14 cellular contexts compared by ENCODE assay signal in the genomic region with DNA sequence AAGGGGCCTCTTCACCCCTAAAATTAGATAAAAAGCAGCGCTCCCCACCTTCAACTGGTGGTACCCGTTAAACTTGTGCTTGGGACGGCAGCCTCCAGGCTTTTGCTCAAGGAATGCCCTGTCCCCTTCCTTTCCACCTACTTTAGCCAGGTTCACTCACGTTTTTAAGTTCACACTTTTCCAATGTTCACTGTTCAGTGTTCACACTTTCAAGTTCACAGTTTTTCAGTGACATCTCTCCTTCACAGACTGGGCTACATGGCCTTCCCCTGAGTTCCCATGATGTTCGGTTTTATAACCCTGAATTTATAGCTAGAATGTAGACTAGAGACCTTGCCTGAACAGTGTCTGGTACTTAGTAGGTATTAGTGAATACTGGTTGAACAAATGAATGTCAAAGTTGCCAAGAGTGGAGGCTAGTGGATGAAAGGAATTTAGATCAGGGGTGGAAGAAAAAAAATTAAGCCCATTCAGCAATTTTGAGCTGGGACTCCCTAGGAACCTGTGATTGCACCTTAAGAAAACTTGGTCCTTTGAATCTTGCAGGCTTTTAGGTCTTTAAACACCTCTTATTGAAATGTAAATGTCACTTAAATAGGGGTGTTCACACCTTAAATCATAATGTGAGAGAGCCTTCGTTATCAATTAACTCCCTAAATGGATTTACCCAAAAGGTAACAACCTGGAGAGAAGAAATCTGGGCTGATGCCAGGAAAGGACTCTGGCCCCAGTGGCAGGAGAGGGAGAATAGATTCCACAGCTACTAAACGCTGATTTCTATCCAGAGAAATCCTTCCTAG. TPM values are rescaled to one million over a fixed set of nuclear protein-coding genes. Genes with fewer than 3 reads are reported as not detected.
A peak's percentile ranks its signal among the peaks of the same experiment; 100 is the strongest.
DNase-seq lines count a peak whose midpoint lies in the region; ATAC-seq and TF ChIP-seq lines count a peak whose summit lies in the region.
"Had no signal": no experiment of that assay in that cellular context is flagged by ENCODE, and none has a peak within 500 bp of the region (broad histone marks: within the 10 kb centered on the region; RNA-seq: fewer than 3 reads in every experiment).

No MANE protein-coding gene starts in this region.

- peak overlapping the region in 2 of 8 donors; percentile 5 to 39 for H3K4me3 Mint-ChIP-seq in naive B cell
- no peak overlapping the region for H3K4me3 Mint-ChIP-seq in activated CD4-positive, alpha-beta memory T cell treated with anti-CD3 and anti-CD28 coated beads for 36 hours
- H3K4me3 Mint-ChIP-seq: activated CD8-positive, alpha-beta memory T cell treated with anti-CD3 and anti-CD28 coated beads, Interleukin-2, amount 10 ng/mL, durations not matched to agents 7 days and 5 days had no signal

- TF ChIP-seq CTCF in breast epithelium (IDR thresholded peaks at IDR 0.05) (no peak), mammary epithelial cell (conservative IDR thresholded peaks at IDR 0.05 in 1 of 2, IDR thresholded peaks at IDR 0.05 in 1 of 2; ENCODE audit: extremely low read depth in 1 of 2, insufficient read depth in 1 of 2, low read depth in 1 of 2, low read length in 2 of 2) (no peak), VCaP (conservative IDR thresholded peaks at IDR 0.05) (no peak), upper lobe of right lung (IDR thresholded peaks at IDR 0.05) (no peak)

- no peak overlapping the region for H2AFZ ChIP-seq in mammary epithelial cell (ENCODE audit: low read depth, low read length)

- 67% methylated on average over 7 of the region's 7 CpGs for WGBS in mammary epithelial cell (ENCODE audit: low coverage, missing lambda C conversion rate)

- H3K4me2 ChIP-seq in mammary epithelial cell (ENCODE audit: insufficient read depth, low read depth, low read length), result no peak overlapping the region

- no peak for TF ChIP-seq POLR2A in breast epithelium (IDR thresholded peaks at IDR 0.05)

- H3K4me3 ChIP-seq in breast epithelium, result no peak overlapping the region
- H3K4me3 ChIP-seq in mammary epithelial cell (replicated peaks in 1 of 3; ENCODE audit: insufficient read depth in 1 of 3, low read depth in 2 of 3, low read length in 3 of 3), result no peak overlapping the region
- no peak overlapping the region for H3K4me3 ChIP-seq in upper lobe of right lung
- H3K4me3 ChIP-seq: mucosa of descending colon had no signal

- in situ Hi-C loops in mammary epithelial cell (cut with MboI; ENCODE audit: low sequenced_read_pairs in 2 of 2), result no loop called here

- intact Hi-C loops in breast epithelium (cut with DNase I; ENCODE audit: low total_unique reads), result no loop called here
- intact Hi-C loops in mammary epithelial cell (cut with micrococcal nuclease), result no loop called here
- intact Hi-C loops in upper lobe of right lung (cut with DNase I), result no loop called here
- intact Hi-C loops in activated CD4-positive, alpha-beta memory T cell treated with anti-CD3 and anti-CD28 coated beads for 36 hours (cut with micrococcal nuclease), result no loop called here

- BruUV-seq in mammary epithelial cell (replicated peaks; lab: Mats Ljungman, UMichigan), result no TSS peak

- H3K27me3 Mint-ChIP-seq in naive B cell, result no peaks in the 10 kb centered on the region
- no peaks in the 10 kb centered on the region for H3K27me3 Mint-ChIP-seq in activated CD4-positive, alpha-beta memory T cell treated with anti-CD3 and anti-CD28 coated beads for 36 hours
- H3K27me3 Mint-ChIP-seq: activated CD8-positive, alpha-beta memory T cell treated with anti-CD3 and anti-CD28 coated beads, Interleukin-2, amount 10 ng/mL, durations not matched to agents 7 days and 5 days had no signal

- H3K36me3 Mint-ChIP-seq in naive B cell, result peaks cover 0 to 9% of the 10 kb centered on the region in 2 donors
- H3K36me3 Mint-ChIP-seq in activated CD4-positive, alpha-beta memory T cell treated with anti-CD3 and anti-CD28 coated beads for 36 hours, result peaks cover 9% of the 10 kb centered on the region

- H3K27ac Mint-ChIP-seq in naive B cell, result peak overlapping the region; percentile 34 to 91 (median 52)
- no peak overlapping the region for H3K27ac Mint-ChIP-seq in activated CD4-positive, alpha-beta memory T cell treated with anti-CD3 and anti-CD28 coated beads for 36 hours
- H3K27ac Mint-ChIP-seq: activated CD8-positive, alpha-beta memory T cell treated with anti-CD3 and anti-CD28 coated beads, Interleukin-2, amount 10 ng/mL, durations not matched to agents 7 days and 5 days had no signal

- H3K27ac ChIP-seq in breast epithelium (peak overlapping the region; percentile 78), mammary epithelial cell (ENCODE audit: insufficient read depth, low read depth, low read length) (no peak overlapping the region), VCaP (peak overlapping the region; percentile 98), upper lobe of right lung (peak overlapping the region; percentile 58)

- DNase-seq in breast epithelium (ENCODE audit: low spot score in 2 of 2) (no peak), mammary epithelial cell (no peak), naive B cell (no peak), upper lobe of right lung (no peak), AG08396 (ENCODE audit: low spot score) (no peak)
- DNase-seq in activated CD4-positive, alpha-beta memory T cell treated with anti-CD3 and anti-CD28 coated beads for 36 hours, result no peak
- DNase-seq: activated CD8-positive, alpha-beta memory T cell treated with anti-CD3 and anti-CD28 coated beads, Interleukin-2, amount 10 ng/mL, durations not matched to agents 7 days and 5 days; HCEC 1CT; MM.1S; stimulated activated CD4-positive, alpha-beta T cell treated with anti-CD3 and anti-CD28 coated beads, Interleukin-4, amount 100 ng/mL, for 4 hours; stimulated activated naive CD4-positive, alpha-beta T cell had no signal

- dilution Hi-C loops in mammary epithelial cell (cut with HindIII; ENCODE audit: low sequenced_read_pairs), result no loop called here

- no peak overlapping the region for H3K9ac ChIP-seq in mammary epithelial cell (ENCODE audit: insufficient read depth, low read length)

- no peaks in the 10 kb centered on the region for H3K79me2 ChIP-seq in mammary epithelial cell (ENCODE audit: insufficient read depth, low read length)

- H3K4me1 Mint-ChIP-seq in naive B cell, result peaks cover 57 to 84% (median 69%) of the 10 kb centered on the region in 3 donors
- H3K4me1 Mint-ChIP-seq in activated CD4-positive, alpha-beta memory T cell treated with anti-CD3 and anti-CD28 coated beads for 36 hours (ENCODE audit: low read depth), result peaks cover 44% of the 10 kb centered on the region

- no peak for ATAC-seq in naive B cell (ENCODE audit: low read depth in 2 of 2)
- ATAC-seq in upper lobe of right lung, result no peak
- no peak for ATAC-seq in HG02623 (IDR thresholded peaks at IDR 0.05; ENCODE audit: unreplicated experiment)
- ATAC-seq: activated CD8-positive, alpha-beta memory T cell treated with anti-CD3 and anti-CD28 coated beads, Interleukin-2, amount 10 ng/mL, durations not matched to agents 7 days and 5 days had no signal

- H3K9me3 Mint-ChIP-seq in naive B cell, result no peaks in the 10 kb centered on the region
- H3K9me3 Mint-ChIP-seq in activated CD4-positive, alpha-beta memory T cell treated with anti-CD3 and anti-CD28 coated beads for 36 hours, result no peaks in the 10 kb centered on the region

- H3K4me1 ChIP-seq in breast epithelium (peaks cover 6 to 14% of the 10 kb centered on the region in 2 donors), mammary epithelial cell (ENCODE audit: insufficient read depth, low read length) (peaks cover 3% of the 10 kb centered on the region), upper lobe of right lung (peaks cover 53% of the 10 kb centered on the region)

- H3K9me3 ChIP-seq in breast epithelium, result no peaks in the 10 kb centered on the region
- H3K9me3 ChIP-seq in mammary epithelial cell (replicated peaks; ENCODE audit: insufficient read depth, low read length), result no peaks in the 10 kb centered on the region
- H3K9me3 ChIP-seq in upper lobe of right lung, result no peaks in the 10 kb centered on the region
- H3K9me3 ChIP-seq: mucosa of descending colon had no signal

- CTCF ChIA-PET in mammary epithelial cell (lab: Charles Lee; ENCODE audit: low non-redundant PET), result interaction anchor here (0.6 kb wide), 2 partner anchors 23 to 25 kb away, joined by 4 to 5 read pairs; no protein-coding TSS in a partner anchor
- CTCF ChIA-PET in activated CD4-positive, alpha-beta memory T cell treated with anti-CD3 and anti-CD28 coated beads for 36 hours (lab: Charles Lee), result interaction anchor here (1.1 to 13.2 kb wide), 5 partner anchors 8 to 48 kb away, joined by 3 to 313 read pairs (median 6); no protein-coding TSS in a partner anchor

- H3K36me3 ChIP-seq in breast epithelium, result no peaks in the 10 kb centered on the region
- H3K36me3 ChIP-seq in mammary epithelial cell (ENCODE audit: insufficient read depth, low read length), result no peaks in the 10 kb centered on the region
- no peaks in the 10 kb centered on the region for H3K36me3 ChIP-seq in upper lobe of right lung

- no peaks in the 10 kb centered on the region for H4K20me1 ChIP-seq in mammary epithelial cell (ENCODE audit: insufficient read depth, low read length)

- H3K27me3 ChIP-seq in breast epithelium (no peaks in the 10 kb centered on the region), mammary epithelial cell (ENCODE audit: insufficient read depth, low read length) (no peaks in the 10 kb centered on the region), upper lobe of right lung (no peaks in the 10 kb centered on the region)

- POLR2A ChIA-PET in activated CD4-positive, alpha-beta memory T cell treated with anti-CD3 and anti-CD28 coated beads for 36 hours (lab: Charles Lee), result interaction anchor here (1.7 to 2.5 kb wide), 2 partner anchors 10 to 11 kb away, joined by 6 to 14 read pairs; no protein-coding TSS in a partner anchor

RNA-seq across cellular contexts. Expression of gene BTG2, which starts 12.3 kb away (rescaled TPM):
- 100 to 1,000 TPM in 2 of 3 donors, 10 to 100 TPM in 1; 82.7 to 271 (median 102) TPM for total RNA-seq in breast epithelium
- total RNA-seq in mammary epithelial cell, result 100 to 1,000 TPM in 1 of 2 donors, 10 to 100 TPM in 1; 74.8 to 107 TPM
- 47.2 TPM for polyA plus RNA-seq in mammary epithelial cell
- polyA minus RNA-seq in mammary epithelial cell, result 57.2 TPM
- polyA plus RNA-seq in naive B cell (ENCODE audit: low read depth in 6 of 6), result 100 to 1,000 TPM; 315 to 687 (median 417) TPM
- total RNA-seq in upper lobe of right lung, result 95.3 TPM
- total RNA-seq in activated CD4-positive, alpha-beta memory T cell treated with anti-CD3 and anti-CD28 coated beads for 36 hours, result 100 to 1,000 TPM; 150 TPM

RNA-seq across cellular contexts. Expression of gene FMOD, which starts 33.3 kb away (rescaled TPM):
- total RNA-seq in breast epithelium, result 100 to 1,000 TPM in 1 of 3 donors, 10 to 100 TPM in 2; 79.6 to 132 (median 92.4) TPM
- total RNA-seq in mammary epithelial cell, result 1 to 10 TPM in 1 of 2 donors, not detected in 1; 1.5 TPM
- not detected for polyA plus RNA-seq in mammary epithelial cell
- not detected for polyA minus RNA-seq in mammary epithelial cell
- not detected for polyA plus RNA-seq in naive B cell (ENCODE audit: low read depth in 6 of 6)
- total RNA-seq in upper lobe of right lung, result 45.1 TPM
- 1 to 10 TPM in 1 of 2 experiments, under 1 TPM in 1; 0.95 to 1.9 TPM for total RNA-seq in activated CD4-positive, alpha-beta memory T cell treated with anti-CD3 and anti-CD28 coated beads for 36 hours

Comparison
In these comparisons a context has a peak if more than half of its experiments do, and no peak if none do; other contexts are left out.
1. RNA of gene FMOD, which starts 33.3 kb away (total RNA-seq): 79.6 to 132 TPM in breast epithelium and 45.1 TPM in upper lobe of right lung (single experiment); 0.95 to 1.9 TPM in activated CD4-positive, alpha-beta memory T cell treated with anti-CD3 and anti-CD28 coated beads for 36 hours and 1.5 TPM in mammary epithelial cell; every median in the first group is over 10 times any median in the second.